Comparison of ENCODE assay signal across 8 cellular contexts in the genomic region with DNA sequence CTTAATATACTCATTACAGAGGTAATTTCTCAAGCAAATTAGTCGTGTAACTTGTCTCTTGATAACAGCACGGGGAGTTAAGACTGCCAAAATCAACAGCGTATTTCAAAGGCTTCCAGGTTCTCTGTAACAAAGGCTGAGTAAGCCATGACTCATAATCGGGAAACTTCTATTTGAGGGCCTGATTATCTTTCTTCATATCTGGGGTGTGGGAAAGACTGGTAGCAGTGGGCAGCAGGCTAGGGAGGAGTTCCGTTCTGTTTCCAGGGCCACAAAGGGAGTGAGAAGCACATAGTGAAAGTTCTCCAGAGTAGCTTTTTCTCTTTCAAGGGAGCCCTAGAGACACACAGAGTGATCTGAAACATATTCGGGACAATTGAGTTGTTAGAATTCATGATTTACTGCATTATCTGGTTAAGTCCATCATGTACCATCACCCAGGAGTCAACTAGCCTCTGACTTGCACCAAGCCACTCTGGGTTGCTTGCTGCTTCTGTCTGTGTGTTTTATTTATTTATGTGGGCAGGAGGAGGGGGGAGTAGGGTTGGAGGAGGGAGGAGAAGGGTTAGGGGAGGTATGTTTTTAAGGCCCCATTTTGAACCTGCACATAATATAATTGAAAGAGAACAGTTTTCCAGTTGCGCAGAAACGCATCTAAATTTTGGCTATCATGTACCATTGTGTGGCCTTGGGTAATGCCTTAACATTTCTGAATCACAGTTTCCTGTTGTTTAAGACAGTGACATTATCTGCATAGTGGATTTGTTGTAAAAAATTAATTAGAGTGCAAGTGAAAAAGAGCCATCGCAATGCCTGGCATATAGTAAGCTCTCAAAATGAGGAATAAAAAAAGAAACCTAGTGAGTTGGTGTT.
DNase-seq lines count a peak whose midpoint lies in the region; ATAC-seq and TF ChIP-seq lines count a peak whose summit lies in the region.

No MANE protein-coding gene starts in this region.

- H3K4me3 ChIP-seq in A673 (ENCODE audit: low read depth, low read length, poor library complexity, severe bottlenecking): peak overlapping the region; percentile 4
- H3K4me3 ChIP-seq in spleen: peak overlapping the region in 1 of 8 donors; percentile 16

- CTCF ChIA-PET in A673 (lab: Charles Lee): no interaction called here

- no TSS peak for BruUV-seq in A673 (replicated peaks; lab: Mats Ljungman, UMichigan)

- H3K36me3 ChIP-seq in A673 (ENCODE audit: insufficient read depth, low read length, poor library complexity, severe bottlenecking) (no peaks in the 10 kb centered on the region), spleen (no peaks in the 10 kb centered on the region)

- no peak overlapping the region for H3K27ac Mint-ChIP-seq in activated T-cell treated with anti-CD3 and anti-CD28 coated beads, Interleukin-2, amount 50 U/mL, for 72 hours
- H3K27ac Mint-ChIP-seq in stimulated activated naive B cell treated with anti-CD40 and anti-IgM and Interleukin-4, amounts not matched to agents 10 μg/mL and 1 μg/mL and 100 μg/mL, for 72 hours: no peak overlapping the region

- peaks cover 20% of the 10 kb centered on the region for H3K4me1 Mint-ChIP-seq in activated T-cell treated with anti-CD3 and anti-CD28 coated beads, Interleukin-2, amount 50 U/mL, for 72 hours (ENCODE audit: low read depth)
- peaks cover 0 to under 1% of the 10 kb centered on the region in 2 donors for H3K4me1 Mint-ChIP-seq in stimulated activated naive B cell treated with anti-CD40 and anti-IgM and Interleukin-4, amounts not matched to agents 10 μg/mL and 1 μg/mL and 100 μg/mL, for 72 hours

- H3K27ac ChIP-seq in A673 (ENCODE audit: low read depth, low read length, poor library complexity, severe bottlenecking) (peak overlapping the region; percentile 73), spleen (peak overlapping the region; percentile 35 to 78 (median 62))

- TF ChIP-seq CTCF in A673 (conservative IDR thresholded peaks at IDR 0.05; ENCODE audit: low read depth, low read length): no peak
- TF ChIP-seq CTCF in spleen (IDR thresholded peaks at IDR 0.05 in 8 of 11, conservative IDR thresholded peaks at IDR 0.05 in 3 of 11): no peak

- H3K9me3 ChIP-seq in A673 (ENCODE audit: low read depth, low read length, poor library complexity, severe bottlenecking): no peaks in the 10 kb centered on the region
- H3K9me3 ChIP-seq in spleen: no peaks in the 10 kb centered on the region

- ATAC-seq in activated T-cell treated with anti-CD3 and anti-CD28 coated beads, Interleukin-2, amount 50 U/mL, for 72 hours (replicated peaks in 1 of 2): peak; percentile 19 to 47
- no peak for ATAC-seq in stimulated activated naive B cell treated with anti-CD40 and anti-IgM and Interleukin-4, amounts not matched to agents 10 μg/mL and 1 μg/mL and 100 μg/mL, for 72 hours (replicated peaks)
- ATAC-seq in GM21723 (IDR thresholded peaks at IDR 0.05; ENCODE audit: unreplicated experiment): no peak

- H3K4me3 Mint-ChIP-seq in activated T-cell treated with anti-CD3 and anti-CD28 coated beads, Interleukin-2, amount 50 U/mL, for 72 hours: peak overlapping the region in 1 of 2 donors; percentile 11
- H3K4me3 Mint-ChIP-seq in stimulated activated naive B cell treated with anti-CD40 and anti-IgM and Interleukin-4, amounts not matched to agents 10 μg/mL and 1 μg/mL and 100 μg/mL, for 72 hours: no peak overlapping the region

- H3K36me3 Mint-ChIP-seq in activated T-cell treated with anti-CD3 and anti-CD28 coated beads, Interleukin-2, amount 50 U/mL, for 72 hours (ENCODE audit: insufficient read depth in 2 of 2): no peaks in the 10 kb centered on the region
- H3K36me3 Mint-ChIP-seq in stimulated activated naive B cell treated with anti-CD40 and anti-IgM and Interleukin-4, amounts not matched to agents 10 μg/mL and 1 μg/mL and 100 μg/mL, for 72 hours: no peaks in the 10 kb centered on the region

- H3K27me3 Mint-ChIP-seq in activated T-cell treated with anti-CD3 and anti-CD28 coated beads, Interleukin-2, amount 50 U/mL, for 72 hours (ENCODE audit: low read depth): peaks cover 19% of the 10 kb centered on the region
- no peaks in the 10 kb centered on the region for H3K27me3 Mint-ChIP-seq in stimulated activated naive B cell treated with anti-CD40 and anti-IgM and Interleukin-4, amounts not matched to agents 10 μg/mL and 1 μg/mL and 100 μg/mL, for 72 hours

- H3K27me3 ChIP-seq in A673 (replicated peaks; ENCODE audit: insufficient read depth, low read depth, low read length, poor library complexity) (no peaks in the 10 kb centered on the region), spleen (replicated peaks in 1 of 7) (no peaks in the 10 kb centered on the region)

- POLR2A ChIA-PET in A673 (lab: Charles Lee; ENCODE audit: low non-redundant PET): interaction anchor here (0.7 kb wide), 1 partner anchor 1169 kb away, joined by 3 read pairs; no protein-coding TSS in a partner anchor

- 41 to 53% (median 43%) methylated on average over 9 of the region's 9 CpGs for WGBS in spleen, 5 donors

- peak; percentile 75; the same call in 1 of the 2 replicates for TF ChIP-seq EP300 in Ishikawa (IDR thresholded peaks at IDR 0.05; ENCODE audit: borderline replicate concordance)

- H3K9me3 Mint-ChIP-seq in activated T-cell treated with anti-CD3 and anti-CD28 coated beads, Interleukin-2, amount 50 U/mL, for 72 hours: peaks cover 0 to 4% of the 10 kb centered on the region in 2 donors
- no peaks in the 10 kb centered on the region for H3K9me3 Mint-ChIP-seq in stimulated activated naive B cell treated with anti-CD40 and anti-IgM and Interleukin-4, amounts not matched to agents 10 μg/mL and 1 μg/mL and 100 μg/mL, for 72 hours

- intact Hi-C loops in A673 (cut with micrococcal nuclease; ENCODE audit: unreplicated experiment) (no loop called here), spleen (cut with DNase I; ENCODE audit: low total_unique reads) (no loop called here)

- H3K4me1 ChIP-seq in A673 (ENCODE audit: insufficient read depth, low read length, poor library complexity, severe bottlenecking): peaks cover 41% of the 10 kb centered on the region
- H3K4me1 ChIP-seq in spleen: peaks cover 0 to 26% (median 5%) of the 10 kb centered on the region in 6 donors

- DNase-seq in A673 (ENCODE audit: low spot score): peak; percentile 84
- no peak for DNase-seq in activated T-cell treated with anti-CD3 and anti-CD28 coated beads, Interleukin-2, amount 50 U/mL, for 72 hours
- peak; percentile 32 for DNase-seq in inferior parietal cortex (ENCODE audit: extremely low spot score)
- DNase-seq in spleen: no peak
- DNase-seq in stimulated activated naive B cell treated with anti-CD40 and anti-IgM and Interleukin-4, amounts not matched to agents 10 μg/mL and 1 μg/mL and 100 μg/mL, for 72 hours: no peak
- DNase-seq in HuH-7 (ENCODE audit: low spot score): no peak

- TF ChIP-seq RAD21 in Ishikawa (IDR thresholded peaks at IDR 0.05; ENCODE audit: low read depth): no peak

- no peak for TF ChIP-seq POLR2A in spleen (IDR thresholded peaks at IDR 0.05)

TF ChIP-seq in Ishikawa, 13 proteins besides CTCF, POLR2A, EP300 and RAD21:
- TF ChIP-seq NFIC (IDR thresholded peaks at IDR 0.05) (peak; percentile 84), EGR1 (IDR thresholded peaks at IDR 0.05) (no peak), TEAD4 (IDR thresholded peaks at IDR 0.05) (0 out of 2 replicates have a peak, but pooled peaks have one; percentile 18), CEBPB (IDR thresholded peaks at IDR 0.05) (peak; percentile 21; the same call in 1 of the 2 replicates), TCF12 (IDR thresholded peaks at IDR 0.05; ENCODE audit: low read depth) (peak; percentile 70)

Comparison
In these comparisons a context has a peak if more than half of its experiments do, and no peak if none do; other contexts are left out.
1. DNase-seq: peak in A673 (single experiment) and inferior parietal cortex (single experiment); none in activated T-cell treated with anti-CD3 and anti-CD28 coated beads, Interleukin-2, amount 50 U/mL, for 72 hours (0 of 2), spleen (single experiment), stimulated activated naive B cell treated with anti-CD40 and anti-IgM and Interleukin-4, amounts not matched to agents 10 μg/mL and 1 μg/mL and 100 μg/mL, for 72 hours (single experiment) and HuH-7 (single experiment).
2. ATAC-seq: peak in activated T-cell treated with anti-CD3 and anti-CD28 coated beads, Interleukin-2, amount 50 U/mL, for 72 hours (2 of 2); none in stimulated activated naive B cell treated with anti-CD40 and anti-IgM and Interleukin-4, amounts not matched to agents 10 μg/mL and 1 μg/mL and 100 μg/mL, for 72 hours (0 of 2) and GM21723 (single experiment).